In genomic region chr10:110694820-110695219, GRCh38 we compare ENCODE assay signal across 26 cellular contexts. TPM values are rescaled to one million over a fixed set of nuclear protein-coding genes. Genes with fewer than 3 reads are reported as not detected.
"Had no signal": no experiment of that assay in that cellular context is flagged by ENCODE, and none has a peak within 500 bp of the region (broad histone marks: within the 10 kb centered on the region; RNA-seq: fewer than 3 reads in every experiment).

No MANE protein-coding gene starts in this region.

- H3K36me3 ChIP-seq: adrenal gland, esophagus muscularis mucosa had no signal

- DNase-seq: activated CD4-positive, alpha-beta memory T cell treated with anti-CD3 and anti-CD28 coated beads, Interleukin-2, amount 10 ng/mL, durations not matched to agents 7 days and 5 days; activated CD4-positive, alpha-beta T cell treated with anti-CD3 and anti-CD28 coated beads for 1 hour; activated CD4-positive, alpha-beta T cell treated with anti-CD3 and anti-CD28 coated beads for 4 hours; activated CD4-positive, alpha-beta T cell treated with anti-CD3 and anti-CD28 coated beads, Interleukin-2, amount 10 ng/mL, durations not matched to agents 7 days and 5 days; activated CD4-positive, alpha-beta T cell treated with anti-CD3 and anti-CD28 coated beads, Interleukin-2, amount 50 U/mL, for 4 hours; activated CD8-positive, alpha-beta memory T cell treated with anti-CD3 and anti-CD28 coated beads, Interleukin-2, amount 50 U/mL, for 48 hours; activated effector memory CD4-positive, alpha-beta T cell treated with anti-CD3 and anti-CD28 coated beads, Interleukin-2, amount 50 U/mL, for 16 hours; activated naive CD4-positive, alpha-beta T cell treated with anti-CD3 and anti-CD28 coated beads for 36 hours; activated naive CD8-positive, alpha-beta T cell treated with anti-CD3 and anti-CD28 coated beads for 36 hours; activated naive CD8-positive, alpha-beta T cell treated with anti-CD3 and anti-CD28 coated beads, Interleukin-2, amount 50 U/mL, for 24 hours; activated T-cell treated with anti-CD3 and anti-CD28 coated beads for 4 hours; activated T-cell treated with anti-CD3 and anti-CD28 coated beads, Interleukin-2, amount 50 U/mL, for 4 hours; adrenal gland; amygdala; aorta; body of pancreas; dermis blood vessel endothelial cell; effector CD4-positive, alpha-beta T cell; effector memory CD8-positive, alpha-beta T cell; erythroblast; foreskin melanocyte; T-helper 2 cell had no signal

- H3K9me3 ChIP-seq: body of pancreas had no signal

- H3K4me3 ChIP-seq: adrenal gland, body of pancreas, coronary artery, esophagus muscularis mucosa had no signal

- H3K4me1 ChIP-seq: adrenal gland, body of pancreas had no signal

- H3K27ac ChIP-seq: adrenal gland, body of pancreas, coronary artery, esophagus muscularis mucosa had no signal

- ATAC-seq: activated naive CD8-positive, alpha-beta T cell treated with anti-CD3 and anti-CD28 coated beads, Interleukin-2, amount 50 U/mL, for 24 hours; activated T-cell treated with anti-CD3 and anti-CD28 coated beads, Interleukin-2, amount 50 U/mL, for 4 hours; activated T-helper 17 cell treated with anti-CD3 and anti-CD28 coated beads, Interleukin-2, amount 50 U/mL, for 72 hours; body of pancreas; effector memory CD8-positive, alpha-beta T cell; WTC11 had no signal

- H3K27me3 ChIP-seq: adrenal gland, body of pancreas, esophagus muscularis mucosa had no signal

RNA-seq across cellular contexts. Expression of gene RBM20, which starts 50.7 kb away (rescaled TPM):
- total RNA-seq: activated CD4-positive, alpha-beta T cell treated with anti-CD3 and anti-CD28 coated beads, Interleukin-2, amount 10 ng/mL, durations not matched to agents 7 days and 5 days had no signal
